Comparison of ENCODE assay signal across 18 cellular contexts in genomic region chr1:39563669-39564068, GRCh38. TPM values are rescaled to one million over a fixed set of nuclear protein-coding genes. Genes with fewer than 3 reads are reported as not detected.
DNase-seq lines count a peak whose midpoint lies in the region; ATAC-seq, FAIRE-seq and TF ChIP-seq lines count a peak whose summit lies in the region.
"Had no signal": no experiment of that assay in that cellular context is flagged by ENCODE, and none has a peak within 500 bp of the region (broad histone marks: within the 10 kb centered on the region; RNA-seq: fewer than 3 reads in every experiment).

No MANE protein-coding gene starts in this region.

- POLR2A ChIA-PET in HEK293 (lab: Yijun Ruan, JAX) = interaction anchor here (1.4 kb wide), 1 partner anchor 9 kb away, joined by 4 read pairs; no protein-coding TSS in a partner anchor
- POLR2A ChIA-PET in RWPE1 (lab: Yijun Ruan, JAX; ENCODE audit: low non-redundant PET) = no interaction called here
- POLR2A ChIA-PET in H1 (lab: Charles Lee; ENCODE audit: partially characterized antibody) = interaction anchor here (1.0 to 7.9 kb wide), 4 partner anchors 10 to 99 kb away, joined by 3 to 92 read pairs (median 3); no protein-coding TSS in a partner anchor

- H2BK120ac ChIP-seq in H1 (replicated peaks; ENCODE audit: low read depth, low read length) = no peak overlapping the region

- no peak for TF ChIP-seq RAD21 in H1 (IDR thresholded peaks at IDR 0.05 in 1 of 2, conservative IDR thresholded peaks at IDR 0.05 in 1 of 2; ENCODE audit: low read depth in 2 of 2, low read length in 2 of 2)

- H3K56ac ChIP-seq in H1 (replicated peaks; ENCODE audit: insufficient read length, low read depth, low read length) = no peak overlapping the region

- no peaks in the 10 kb centered on the region for H3K27me3 Mint-ChIP-seq in CD14-positive monocyte (ENCODE audit: low read depth in 3 of 3)
- H3K27me3 Mint-ChIP-seq: IgD-negative memory B cell had no signal

- TF ChIP-seq POLR2A in H1 (IDR thresholded peaks at IDR 0.05; ENCODE audit: control extremely low read depth in 1 of 2, low read depth in 2 of 2, low read length in 2 of 2) = no peak

- no peak overlapping the region for H2BK20ac ChIP-seq in H1 (ENCODE audit: low read length)

- H3K36me3 ChIP-seq in HEK293 (ENCODE audit: control insufficient read depth in 2 of 2, insufficient read depth in 1 of 2, low read length in 2 of 2) (peaks cover 22 to 97% of the 10 kb centered on the region in 2 experiments), H1 (ENCODE audit: control insufficient read depth in 2 of 4, insufficient read depth in 4 of 4, low read length in 3 of 4) (peaks cover 62 to 86% (median 80%) of the 10 kb centered on the region in 4 experiments)

- H3K4me3 ChIP-seq in HEK293 (ENCODE audit: low read depth, low read length) = no peak overlapping the region
- H3K4me3 ChIP-seq in H1 (ENCODE audit: extremely low read depth in 1 of 4, insufficient read depth in 2 of 4, low read depth in 3 of 4, low read length in 4 of 4) = no peak overlapping the region
- H3K4me3 ChIP-seq: A549 had no signal

- 93% methylated on average over 15 of the region's 15 CpGs; no CpG with 5 or more reads in 1 of the 2 experiments for WGBS in H1 (ENCODE audit: extremely low coverage in 1 of 2, insufficient coverage in 1 of 2, insufficient read length in 1 of 2, insufficient replicate concordance in 2 of 2, low coverage in 1 of 2, low lambda C conversion rate in 2 of 2, missing lambda C conversion rate in 1 of 2), 2 experiments

- intact Hi-C loops in CD14-positive monocyte (cut with micrococcal nuclease) = no loop called here

- H4K91ac ChIP-seq in H1 (replicated peaks; ENCODE audit: insufficient read length, low read length) = no peak overlapping the region

- H3K9me3 ChIP-seq in HEK293 (ENCODE audit: control insufficient read depth, insufficient read depth, low read depth, low read length) = no peaks in the 10 kb centered on the region
- H3K9me3 ChIP-seq in H1 (ENCODE audit: insufficient read depth in 2 of 2, low read depth in 1 of 2, low read length in 1 of 2) = no peaks in the 10 kb centered on the region
- H3K9me3 ChIP-seq: A549, BE2C, Caco-2 had no signal

- peak overlapping the region in 4 of 7 donors; percentile 8 to 63 (median 46) for H3K27ac Mint-ChIP-seq in CD14-positive monocyte
- H3K27ac Mint-ChIP-seq in stimulated activated effector memory CD8-positive, alpha-beta T cell treated with anti-CD3 and anti-CD28 coated beads, Interleukin-12 subunit alpha, Interleukin-12 subunit beta, amount 100 ng/mL, for 72 hours = no peak overlapping the region
- H3K27ac Mint-ChIP-seq: CD8-positive, alpha-beta T cell; IgD-negative memory B cell had no signal

- FAIRE-seq in H1 (lab: Jason Lieb, UNC) = no peak
- FAIRE-seq: A549, GM12892 had no signal

- H2BK5ac ChIP-seq in H1 (ENCODE audit: low read depth, low read length) = no peak overlapping the region

- no peak overlapping the region for H2AK5ac ChIP-seq in H1 (ENCODE audit: low read depth, low read length)

- H2BK15ac ChIP-seq in H1 (ENCODE audit: low read length) = no peak overlapping the region

- DNase-seq in CD14-positive monocyte (ENCODE audit: low spot score) (no peak), RWPE1 (ENCODE audit: low spot score) (no peak), H1 (ENCODE audit: low read depth in 1 of 2, low spot score in 2 of 2) (no peak), T-helper 1 cell (no peak)
- DNase-seq in stimulated activated CD4-positive, alpha-beta T cell treated with anti-CD3 and anti-CD28 coated beads, Interleukin-4, amount 100 ng/mL, for 24 hours = no peak
- no peak for DNase-seq in stimulated activated effector memory CD8-positive, alpha-beta T cell treated with anti-CD3 and anti-CD28 coated beads, Interleukin-12 subunit alpha, Interleukin-12 subunit beta, amount 100 ng/mL, for 72 hours (ENCODE audit: low spot score in 2 of 2)
- DNase-seq: BE2C; Caco-2; CD8-positive, alpha-beta T cell; DND-41; GDM1; HCEC 1CT had no signal

- H3K4me1 ChIP-seq in HEK293 (ENCODE audit: control insufficient read depth, insufficient read depth, low read length) = no peaks in the 10 kb centered on the region
- H3K4me1 ChIP-seq in H1 (replicated peaks in 1 of 4; ENCODE audit: control insufficient read depth in 3 of 4, insufficient read depth in 4 of 4, low read length in 3 of 4) = no peaks in the 10 kb centered on the region; a peak in 1 of 7 replicates
- H3K4me1 ChIP-seq: BE2C had no signal

- 0 out of 4 replicates have a peak, but pooled peaks cover 0 to 4% of the 10 kb centered on the region in 2 experiments for H3K79me2 ChIP-seq in H1 (ENCODE audit: control insufficient read depth in 1 of 2, insufficient read depth in 2 of 2, low read length in 2 of 2)

- H3K14ac ChIP-seq in H1 (ENCODE audit: insufficient read length) = no peak overlapping the region

- no peak for ATAC-seq in stimulated activated effector memory CD8-positive, alpha-beta T cell treated with anti-CD3 and anti-CD28 coated beads, Interleukin-12 subunit alpha, Interleukin-12 subunit beta, amount 100 ng/mL, for 72 hours
- ATAC-seq: A549; CD8-positive, alpha-beta T cell had no signal

- peaks cover 5% of the 10 kb centered on the region for H3K4me1 Mint-ChIP-seq in CD14-positive monocyte
- H3K4me1 Mint-ChIP-seq in stimulated activated effector memory CD8-positive, alpha-beta T cell treated with anti-CD3 and anti-CD28 coated beads, Interleukin-12 subunit alpha, Interleukin-12 subunit beta, amount 100 ng/mL, for 72 hours = peaks cover 17% of the 10 kb centered on the region

- peaks cover 8 to 24% of the 10 kb centered on the region in 2 experiments for H4K20me1 ChIP-seq in H1 (replicated peaks in 1 of 2; ENCODE audit: control insufficient read depth in 1 of 2, insufficient read depth in 2 of 2, low read length in 2 of 2)

- H4K5ac ChIP-seq in H1 (ENCODE audit: insufficient read length, low read depth, low read length) = no peak overlapping the region

- H3K4ac ChIP-seq in H1 (replicated peaks; ENCODE audit: insufficient read length, low read depth, low read length) = no peak overlapping the region

- H3K18ac ChIP-seq in H1 (ENCODE audit: extremely low read depth, low read length) = no peak overlapping the region

- H3K23me2 ChIP-seq in H1 (ENCODE audit: low read depth, low read length) = 0 out of 2 replicates have a peak, but pooled peaks cover 2% of the 10 kb centered on the region

- H3K36me3 Mint-ChIP-seq in CD14-positive monocyte = peaks cover 94 to 100% of the 10 kb centered on the region in 2 donors
- peaks cover 100% of the 10 kb centered on the region for H3K36me3 Mint-ChIP-seq in stimulated activated effector memory CD8-positive, alpha-beta T cell treated with anti-CD3 and anti-CD28 coated beads, Interleukin-12 subunit alpha, Interleukin-12 subunit beta, amount 100 ng/mL, for 72 hours

- no peak overlapping the region for H3K4me2 ChIP-seq in H1 (ENCODE audit: insufficient read depth in 1 of 2, low read depth in 2 of 2, low read length in 2 of 2)
- H3K4me2 ChIP-seq: A549 had no signal

- peak overlapping the region; percentile 87; the same call in 1 of the 2 replicates for H4K8ac ChIP-seq in H1 (ENCODE audit: extremely low read depth, insufficient read depth, low read length)

- no peak overlapping the region for H3K23ac ChIP-seq in H1 (ENCODE audit: insufficient read length)

- CTCF ChIA-PET in HEK293 (lab: Yijun Ruan, JAX) = no interaction called here
- CTCF ChIA-PET in RWPE1 (lab: Yijun Ruan, JAX) = no interaction called here
- CTCF ChIA-PET in H1 (lab: Charles Lee; ENCODE audit: partially characterized antibody) = interaction anchor here (1.3 kb wide), 1 partner anchor 11 kb away, joined by 4 read pairs; no protein-coding TSS in a partner anchor

- no peak overlapping the region for H2AFZ ChIP-seq in H1 (ENCODE audit: low read length)

- H3K79me1 ChIP-seq in H1 (ENCODE audit: low read depth, low read length) = no peaks in the 10 kb centered on the region; the same call in 1 of the 2 replicates

- TF ChIP-seq CTCF in CD14-positive monocyte (IDR thresholded peaks at IDR 0.05) (no peak), HEK293 (tag by site-specific recombination; IDR thresholded peaks at IDR 0.05) (no peak), RWPE1 (conservative IDR thresholded peaks at IDR 0.05; ENCODE audit: low read depth) (no peak), H1 (IDR thresholded peaks at IDR 0.05; ENCODE audit: control extremely low read depth in 1 of 3, insufficient read depth in 1 of 3, low read depth in 1 of 3, low read length in 3 of 3) (no peak)

- no peak overlapping the region for H3K27ac ChIP-seq in HEK293 (ENCODE audit: extremely low read depth, low read depth, low read length)
- 0 out of 2 replicates have a peak overlapping the region, but pooled peaks have one; percentile 7 for H3K27ac ChIP-seq in RWPE1
- H3K27ac ChIP-seq in H1 (ENCODE audit: low read depth, low read length) = no peak overlapping the region
- H3K27ac ChIP-seq: A549, C4-2B, HL-60 had no signal

- no peak for TF ChIP-seq EP300 in H1 (IDR thresholded peaks at IDR 0.05; ENCODE audit: borderline replicate concordance in 1 of 2, low read depth in 2 of 2, low read length in 2 of 2)

- H2BK12ac ChIP-seq in H1 (ENCODE audit: low read depth, low read length) = no peak overlapping the region

- no peak overlapping the region for H3K9ac ChIP-seq in H1 (replicated peaks in 1 of 4; ENCODE audit: extremely low read depth in 1 of 4, low read depth in 3 of 4, low read length in 3 of 4)

- no peaks in the 10 kb centered on the region for H3K27me3 ChIP-seq in H1 (replicated peaks in 1 of 4; ENCODE audit: control insufficient read depth in 3 of 4, extremely low read depth in 1 of 4, insufficient read depth in 3 of 4, low read length in 3 of 4)
- H3K27me3 ChIP-seq: BE2C had no signal

- H3K4me3 Mint-ChIP-seq in CD14-positive monocyte = no peak overlapping the region
- no peak overlapping the region for H3K4me3 Mint-ChIP-seq in stimulated activated effector memory CD8-positive, alpha-beta T cell treated with anti-CD3 and anti-CD28 coated beads, Interleukin-12 subunit alpha, Interleukin-12 subunit beta, amount 100 ng/mL, for 72 hours
- H3K4me3 Mint-ChIP-seq: CD8-positive, alpha-beta T cell; IgD-negative memory B cell had no signal

- no peaks in the 10 kb centered on the region for H3K9me3 Mint-ChIP-seq in CD14-positive monocyte
- H3K9me3 Mint-ChIP-seq in stimulated activated effector memory CD8-positive, alpha-beta T cell treated with anti-CD3 and anti-CD28 coated beads, Interleukin-12 subunit alpha, Interleukin-12 subunit beta, amount 100 ng/mL, for 72 hours = no peaks in the 10 kb centered on the region
- H3K9me3 Mint-ChIP-seq: CD8-positive, alpha-beta T cell; IgD-negative memory B cell had no signal

RNA-seq across cellular contexts. Expression of gene PABPC4, which starts 12.9 kb away (rescaled TPM):
- polyA plus RNA-seq in CD14-positive monocyte (10 to 100 TPM; 11.5 to 15.5 TPM), H1 (2011; rRNA removed) (147 and 172 TPM in 2 replicates)
- 333 and 341 TPM in 2 replicates for total RNA-seq in H1 (2021; fragmentation: NEBNext Ultra II Directional; extraction: Animal tissue kit (Norgen Biotek cat#: 25700))
- polyA plus RNA-seq in H1 (2011; cell fraction: cytosol; rRNA removed) = 128 TPM
- 357 TPM for polyA plus RNA-seq in H1 (2011; cell fraction: nucleus; rRNA removed)
- polyA plus RNA-seq in H1 (2012, experiment 1 of 2) = 163 to 196 TPM (median 184 TPM) in 4 replicates
- 85.0 TPM for polyA plus RNA-seq in H1 (2012, experiment 2 of 2)
- polyA plus RNA-seq in H1 (2013, experiment 1 of 2) = 245 TPM
- polyA plus RNA-seq in H1 (2013, experiment 2 of 2) = 239 TPM
- 126 and 154 TPM in 2 replicates for polyA minus RNA-seq in H1 (2011; rRNA and poly(A)+ RNA removed)
- polyA minus RNA-seq in H1 (2011; cell fraction: cytosol; rRNA and poly(A)+ RNA removed) = 186 TPM
- polyA minus RNA-seq in H1 (2011; cell fraction: nucleus; rRNA and poly(A)+ RNA removed) = 139 TPM

Comparison
In these comparisons a context has a peak if more than half of its experiments do, and no peak if none do; other contexts are left out.
1. RNA of gene PABPC4, which starts 12.9 kb away (polyA plus RNA-seq): 85.0 to 357 TPM in H1; 11.5 to 15.5 TPM in CD14-positive monocyte; every median in the first group is over 4 times any median in the second.